Comparison of ENCODE assay signal across 8 cellular contexts in the genomic region with DNA sequence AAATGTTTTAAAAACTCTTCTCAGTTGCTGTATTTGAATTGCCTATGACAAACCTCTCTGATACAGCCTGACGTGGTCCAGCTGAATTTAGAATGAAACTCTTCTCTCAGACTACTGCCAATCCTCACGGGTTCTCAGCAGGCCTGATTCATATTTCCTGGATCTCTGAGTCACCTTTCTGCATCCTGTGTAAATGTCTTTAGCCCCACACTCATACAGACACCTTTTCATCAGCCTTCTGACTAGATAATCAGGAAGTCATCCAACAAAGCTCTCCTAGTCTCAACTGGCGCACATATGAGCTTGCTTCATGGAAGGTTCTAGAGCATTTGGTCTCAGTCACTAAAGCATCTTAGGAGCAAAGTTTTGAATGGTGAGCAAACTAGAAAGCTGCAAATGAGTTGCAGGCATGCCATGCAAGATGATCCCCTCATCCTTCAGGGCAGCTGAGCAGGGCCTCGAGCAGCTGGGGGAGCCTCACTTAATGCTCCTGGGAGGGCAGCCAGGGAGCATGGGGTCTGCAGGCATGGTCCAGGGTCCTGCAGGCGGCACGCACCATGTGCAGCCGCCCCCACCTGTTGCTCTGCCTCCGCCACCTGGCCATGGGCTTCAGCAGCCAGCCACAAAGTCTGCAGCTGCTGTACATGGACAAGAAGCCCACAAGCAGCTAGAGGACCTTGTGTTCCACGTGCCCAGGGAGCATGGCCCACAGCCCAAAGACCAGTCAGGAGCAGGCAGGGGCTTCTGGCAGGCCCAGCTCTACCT.
DNase-seq lines count a peak whose midpoint lies in the region; ATAC-seq and TF ChIP-seq lines count a peak whose summit lies in the region.

No MANE protein-coding gene starts in this region.

- TF ChIP-seq CTCF in GM20000 (IDR thresholded peaks at IDR 0.05; ENCODE audit: extremely low read depth, missing control alignments), result no peak

- ATAC-seq in GM19455 (IDR thresholded peaks at IDR 0.05; ENCODE audit: unreplicated experiment), result no peak

- DNase-seq in Daoy (ENCODE audit: low read depth) (peak; percentile 83), NCI-H446 treated with DMSO at 0.1 percent for 48 hours (lab: John Stamatoyannopoulos, UW) (peak; percentile 66), amniotic stem cell (lab: John Stamatoyannopoulos, UW) (peak; percentile 72), pulmonary artery endothelial cell (ENCODE audit: low read depth, low spot score) (peak; percentile 54), NCI-H2081 treated with DMSO at 0.1 percent for 48 hours (lab: John Stamatoyannopoulos, UW) (no peak), GM20000 (ENCODE audit: low spot score) (no peak), NCI-H1048 (lab: John Stamatoyannopoulos, UW) (no peak)

Comparison
In these comparisons a context has a peak if more than half of its experiments do, and no peak if none do; other contexts are left out.
1. DNase-seq: peak in Daoy (single experiment), NCI-H446 treated with DMSO at 0.1 percent for 48 hours (single experiment), amniotic stem cell (single experiment) and pulmonary artery endothelial cell (single experiment); none in NCI-H2081 treated with DMSO at 0.1 percent for 48 hours (single experiment), GM20000 (single experiment) and NCI-H1048 (single experiment).